ENCODE assay signal across 6 cellular contexts in genomic region chr11:4218857-4219256, GRCh38.
DNase-seq lines count a peak whose midpoint lies in the region; ATAC-seq and TF ChIP-seq lines count a peak whose summit lies in the region.
"Not testable (repeated sequence)": the region's sequence is repeated elsewhere in the genome, so short reads cannot be mapped to it uniquely, and the experiment has no call there.

No MANE protein-coding gene starts in this region.

- in situ Hi-C loops in Panc1 (cut with HindIII; ENCODE audit: low pct_unique_long_range_greater_than_20kb, low sequenced_read_pairs), result not testable (repeated sequence)

- H3K4me1 Mint-ChIP-seq in GM23338, result not testable (repeated sequence)

- H3K27ac Mint-ChIP-seq in GM23338, result not testable (repeated sequence)

- not testable (repeated sequence) for H2AFZ ChIP-seq in GM23338

- H3K9me3 ChIP-seq in Panc1 (ENCODE audit: control insufficient read depth, insufficient read depth, low read depth, low read length), result not testable (repeated sequence)

- not testable (repeated sequence) for H2BK15ac ChIP-seq in mesendoderm (replicated peaks; ENCODE audit: low read depth)

- H3K56ac ChIP-seq in mesendoderm (ENCODE audit: low read length), result not testable (repeated sequence)

- not testable (repeated sequence) for H3K79me1 ChIP-seq in mesendoderm (ENCODE audit: low read length)

- not testable (repeated sequence) for H3K4me3 Mint-ChIP-seq in GM23338

- POLR2A ChIA-PET in Panc1 (lab: Charles Lee), result not testable (repeated sequence)

- H3K18ac ChIP-seq in mesendoderm (ENCODE audit: low read length), result not testable (repeated sequence)

- H4K5ac ChIP-seq in mesendoderm (ENCODE audit: low read length), result not testable (repeated sequence)

- not testable (repeated sequence) for H2BK5ac ChIP-seq in mesendoderm (ENCODE audit: low read length)

- H3F3A ChIP-seq in GM23338 (replicated peaks; ENCODE audit: low read depth), result not testable (repeated sequence)

- not testable (repeated sequence) for H3K36me3 ChIP-seq in GM23338 (ENCODE audit: insufficient read depth); Panc1 (ENCODE audit: control insufficient read depth, insufficient read depth, low read length); mesendoderm (ENCODE audit: control insufficient read depth, insufficient read depth, low read length)

- not testable (repeated sequence) for H3K4me3 ChIP-seq in GM23338; Panc1 (ENCODE audit: low read depth in 2 of 2, low read length in 2 of 2); mesendoderm (ENCODE audit: low read length)

- H3K4me1 ChIP-seq in GM23338 (ENCODE audit: insufficient read depth); Panc1 (ENCODE audit: control insufficient read depth, insufficient read depth, low read length); mesendoderm (ENCODE audit: control insufficient read depth, low read depth, low read length): not testable (repeated sequence)

- not testable (repeated sequence) for TF ChIP-seq CTCF in GM23338 (conservative IDR thresholded peaks at IDR 0.05; ENCODE audit: low read depth in 2 of 2); Panc1 (IDR thresholded peaks at IDR 0.05); omental fat pad (IDR thresholded peaks at IDR 0.05)

- intact Hi-C loops in Panc1 (cut with micrococcal nuclease; ENCODE audit: unreplicated experiment); sciatic nerve (cut with DNase I): not testable (repeated sequence)

- H4K8ac ChIP-seq in mesendoderm (ENCODE audit: low read depth, low read length), result not testable (repeated sequence)

- not testable (repeated sequence) for H3K9me2 ChIP-seq in GM23338 (ENCODE audit: insufficient read depth)

- not testable (repeated sequence) for H3K9me3 Mint-ChIP-seq in GM23338

- not testable (repeated sequence) for H2AK5ac ChIP-seq in mesendoderm (ENCODE audit: low read length)

- not testable (repeated sequence) for BruUV-seq in Panc1 (replicated peaks; lab: Mats Ljungman, UMichigan)

- H3K9ac ChIP-seq in mesendoderm (ENCODE audit: low read length), result not testable (repeated sequence)

- CTCF ChIA-PET in Panc1 (lab: Charles Lee), result not testable (repeated sequence)

- H2BK120ac ChIP-seq in mesendoderm (ENCODE audit: low read depth, low read length), result not testable (repeated sequence)

- H4K20me1 ChIP-seq in GM23338 (replicated peaks; ENCODE audit: insufficient read depth), result not testable (repeated sequence)

- not testable (repeated sequence) for H3K36me3 Mint-ChIP-seq in GM23338 (ENCODE audit: low read depth)

- not testable (repeated sequence) for H3K27me3 ChIP-seq in GM23338 (ENCODE audit: insufficient read depth); Panc1 (ENCODE audit: control insufficient read depth, insufficient read depth, low read length); mesendoderm (ENCODE audit: insufficient read depth, low read length, poor library complexity)

- not testable (repeated sequence) for H3K4ac ChIP-seq in mesendoderm (ENCODE audit: low read depth, low read length)

- not testable (repeated sequence) for H3K23ac ChIP-seq in mesendoderm (ENCODE audit: low read length)

- H3K79me2 ChIP-seq in GM23338 (replicated peaks; ENCODE audit: insufficient read depth); mesendoderm (ENCODE audit: control insufficient read depth, insufficient read depth, low read length): not testable (repeated sequence)

- no CpG with 5 or more reads among the region's 4 CpGs for WGBS in mesendoderm (ENCODE audit: extremely low coverage, insufficient coverage, low lambda C conversion rate)

- H3K27ac ChIP-seq in GM23338 (ENCODE audit: low read depth); Panc1 (ENCODE audit: low read length): not testable (repeated sequence)
- peak overlapping the region; percentile 57 for H3K27ac ChIP-seq in mesendoderm (ENCODE audit: low read depth, low read length)

- not testable (repeated sequence) for H3K27me3 Mint-ChIP-seq in GM23338 (ENCODE audit: insufficient read depth, low read depth, poor library complexity)

- ATAC-seq in GM23338 (peak; percentile 63), Panc1 (peak; percentile 45; the same call in 1 of the 2 replicates), omental fat pad (ENCODE audit: low FRiP score) (peak; percentile 77), sciatic nerve (peak; percentile 52)

- not testable (repeated sequence) for DNase-seq in GM23338 (ENCODE audit: low spot score); Panc1 (ENCODE audit: low read depth, low spot score); mesendoderm; omental fat pad (ENCODE audit: low spot score); sciatic nerve (ENCODE audit: low spot score)
- DNase-seq in left kidney (ENCODE audit: low read depth, low spot score), result peak; percentile 15

- H3K4me2 ChIP-seq in GM23338; mesendoderm (ENCODE audit: low read length): not testable (repeated sequence)
